8 cellular contexts compared by ENCODE assay signal in genomic region chr2:64839844-64840243, GRCh38.
A peak's percentile ranks its signal among the peaks of the same experiment; 100 is the strongest.
DNase-seq lines count a peak whose midpoint lies in the region; ATAC-seq and TF ChIP-seq lines count a peak whose summit lies in the region.

No MANE protein-coding gene starts in this region.

- H3K4me1 Mint-ChIP-seq in naive B cell, result peaks cover 40 to 60% (median 52%) of the 10 kb centered on the region in 3 donors
- H3K4me1 Mint-ChIP-seq in activated CD4-positive, alpha-beta T cell treated with anti-CD3 and anti-CD28 coated beads, Interleukin-2, amount 10 ng/mL, durations not matched to agents 7 days and 5 days, result peaks cover 14% of the 10 kb centered on the region

- H3K9me3 Mint-ChIP-seq in naive B cell, result no peaks in the 10 kb centered on the region
- H3K9me3 Mint-ChIP-seq in activated CD4-positive, alpha-beta T cell treated with anti-CD3 and anti-CD28 coated beads, Interleukin-2, amount 10 ng/mL, durations not matched to agents 7 days and 5 days, result no peaks in the 10 kb centered on the region

- no peaks in the 10 kb centered on the region for H3K36me3 ChIP-seq in OCI-LY1 (ENCODE audit: insufficient read depth, low read length)
- no peaks in the 10 kb centered on the region for H3K36me3 ChIP-seq in uterus

- no peak overlapping the region for H2AFZ ChIP-seq in OCI-LY1 (ENCODE audit: low read length)

- H3K79me2 ChIP-seq in OCI-LY1 (ENCODE audit: insufficient read depth, low read length), result no peaks in the 10 kb centered on the region

- H3K4me3 Mint-ChIP-seq in naive B cell, result peak overlapping the region in 7 of 8 donors; percentile 44 to 80 (median 64)
- H3K4me3 Mint-ChIP-seq in activated CD4-positive, alpha-beta T cell treated with anti-CD3 and anti-CD28 coated beads, Interleukin-2, amount 10 ng/mL, durations not matched to agents 7 days and 5 days, result no peak overlapping the region

- TF ChIP-seq POLR2A in uterus (IDR thresholded peaks at IDR 0.05), result no peak

- peak; percentile 25 for DNase-seq in activated CD4-positive, alpha-beta T cell treated with anti-CD3 and anti-CD28 coated beads for 48 hours
- DNase-seq in activated CD4-positive, alpha-beta T cell treated with anti-CD3 and anti-CD28 coated beads, Interleukin-2, amount 50 U/mL, for 48 hours, result no peak
- DNase-seq in naive B cell, result peak; percentile 87
- no peak for DNase-seq in uterus
- DNase-seq in SW 1271 (lab: John Stamatoyannopoulos, UW), result no peak
- no peak for DNase-seq in activated CD4-positive, alpha-beta T cell treated with anti-CD3 and anti-CD28 coated beads, Interleukin-2, amount 10 ng/mL, durations not matched to agents 7 days and 5 days

- H3K9me3 ChIP-seq in OCI-LY1 (ENCODE audit: low read length) (no peaks in the 10 kb centered on the region), uterus (no peaks in the 10 kb centered on the region)

- CTCF ChIA-PET in activated CD4-positive, alpha-beta T cell treated with anti-CD3 and anti-CD28 coated beads, Interleukin-2, amount 10 ng/mL, durations not matched to agents 7 days and 5 days (lab: Charles Lee), result interaction anchor here (1.2 to 1.6 kb wide), 2 partner anchors 13 to 185 kb away, joined by 3 to 9 read pairs; partner anchors contain the start of gene SERTAD2

- H3K4me3 ChIP-seq in OCI-LY1 (ENCODE audit: low read depth, low read length, poor library complexity, severe bottlenecking), result peak overlapping the region; percentile 4
- no peak overlapping the region for H3K4me3 ChIP-seq in uterus

- H4K20me1 ChIP-seq in OCI-LY1 (ENCODE audit: insufficient read depth, low read length), result no peaks in the 10 kb centered on the region

- ATAC-seq in HG02798 (IDR thresholded peaks at IDR 0.05; ENCODE audit: poor library complexity, unreplicated experiment), result peak; percentile 91
- peak; percentile 90 to 91 for ATAC-seq in naive B cell (ENCODE audit: low read depth in 2 of 2)

- H3K27me3 ChIP-seq in OCI-LY1 (ENCODE audit: insufficient read depth, low read length), result no peaks in the 10 kb centered on the region
- H3K27me3 ChIP-seq in uterus, result no peaks in the 10 kb centered on the region

- POLR2A ChIA-PET in activated CD4-positive, alpha-beta T cell treated with anti-CD3 and anti-CD28 coated beads, Interleukin-2, amount 10 ng/mL, durations not matched to agents 7 days and 5 days (lab: Charles Lee), result no interaction called here

- H3K27me3 Mint-ChIP-seq in naive B cell, result no peaks in the 10 kb centered on the region
- peaks cover 4% of the 10 kb centered on the region for H3K27me3 Mint-ChIP-seq in activated CD4-positive, alpha-beta T cell treated with anti-CD3 and anti-CD28 coated beads, Interleukin-2, amount 10 ng/mL, durations not matched to agents 7 days and 5 days

- intact Hi-C loops in uterus (cut with DNase I; ENCODE audit: low total_unique reads), result no loop called here

- peak overlapping the region; percentile 24 for H3K4me2 ChIP-seq in OCI-LY1 (ENCODE audit: low read length)

- TF ChIP-seq CTCF in OCI-LY1 (IDR thresholded peaks at IDR 0.05; ENCODE audit: low read length), result no peak
- TF ChIP-seq CTCF in uterus (IDR thresholded peaks at IDR 0.05), result no peak

- H3K9ac ChIP-seq in OCI-LY1 (ENCODE audit: low read length), result peak overlapping the region; percentile 15; the same call in 1 of the 2 replicates

- H3K4me1 ChIP-seq in OCI-LY1 (ENCODE audit: insufficient read depth, low read length, severe bottlenecking), result peaks cover 47% of the 10 kb centered on the region
- no peaks in the 10 kb centered on the region for H3K4me1 ChIP-seq in uterus

- H3F3A ChIP-seq in OCI-LY1 (ENCODE audit: insufficient read depth, low read length), result 0 out of 2 replicates have a peak, but pooled peaks cover 3% of the 10 kb centered on the region

- peak overlapping the region; percentile 88 for H3K27ac ChIP-seq in OCI-LY1 (ENCODE audit: low read depth, low read length, poor library complexity, severe bottlenecking)
- H3K27ac ChIP-seq in uterus, result peak overlapping the region in 1 of 2 donors; percentile 27

- H3K9me2 ChIP-seq in OCI-LY1 (ENCODE audit: low read depth, low read length), result no peaks in the 10 kb centered on the region

- H3K27ac Mint-ChIP-seq in naive B cell, result peak overlapping the region; percentile 85 to 99 (median 99)
- H3K27ac Mint-ChIP-seq in activated CD4-positive, alpha-beta T cell treated with anti-CD3 and anti-CD28 coated beads, Interleukin-2, amount 10 ng/mL, durations not matched to agents 7 days and 5 days, result no peak overlapping the region

- H3K36me3 Mint-ChIP-seq in naive B cell, result no peaks in the 10 kb centered on the region
- no peaks in the 10 kb centered on the region for H3K36me3 Mint-ChIP-seq in activated CD4-positive, alpha-beta T cell treated with anti-CD3 and anti-CD28 coated beads, Interleukin-2, amount 10 ng/mL, durations not matched to agents 7 days and 5 days (ENCODE audit: low read depth)

Comparison
In these comparisons a context has a peak if more than half of its experiments do, and no peak if none do; other contexts are left out.
1. DNase-seq: peak in activated CD4-positive, alpha-beta T cell treated with anti-CD3 and anti-CD28 coated beads for 48 hours (single experiment) and naive B cell (single experiment); none in activated CD4-positive, alpha-beta T cell treated with anti-CD3 and anti-CD28 coated beads, Interleukin-2, amount 50 U/mL, for 48 hours (0 of 2), uterus (0 of 2), SW 1271 (0 of 2) and activated CD4-positive, alpha-beta T cell treated with anti-CD3 and anti-CD28 coated beads, Interleukin-2, amount 10 ng/mL, durations not matched to agents 7 days and 5 days (single experiment).